Comparison of ENCODE assay signal across 10 cellular contexts in genomic region chr18:35495821-35496368, GRCh38. TPM values are rescaled to one million over a fixed set of nuclear protein-coding genes. Genes with fewer than 3 reads are reported as not detected.
DNase-seq lines count a peak whose midpoint lies in the region; FAIRE-seq and TF ChIP-seq lines count a peak whose summit lies in the region.
"Had no signal": no experiment of that assay in that cellular context is flagged by ENCODE, and none has a peak within 500 bp of the region (broad histone marks: within the 10 kb centered on the region; RNA-seq: fewer than 3 reads in every experiment).

No MANE protein-coding gene starts in this region.

- H3K79me2 ChIP-seq in keratinocyte (ENCODE audit: control insufficient read depth, insufficient read depth, low read length) = peaks cover 44% of the 10 kb centered on the region

- dilution Hi-C loops in keratinocyte (cut with MboI; ENCODE audit: extremely low pct_ligation_motif_present, low sequenced_read_pairs) = no loop called here

- H3K36me3 ChIP-seq in keratinocyte (ENCODE audit: control insufficient read depth in 2 of 2, extremely low read depth in 1 of 2, insufficient read depth in 2 of 2, low read length in 2 of 2) = no peaks in the 10 kb centered on the region
- H3K36me3 ChIP-seq: cardiac muscle cell had no signal

- H4K20me1 ChIP-seq in keratinocyte (ENCODE audit: control insufficient read depth, extremely low read depth, insufficient read depth, low read length) = no peaks in the 10 kb centered on the region

- peak; percentile 13 for FAIRE-seq in keratinocyte (lab: Jason Lieb, UNC)

- H3K9ac ChIP-seq in keratinocyte (ENCODE audit: control insufficient read depth, extremely low read depth, insufficient read depth, low read length) = no peak overlapping the region

- H3K4me1 Mint-ChIP-seq in activated naive CD4-positive, alpha-beta T cell treated with anti-CD3 and anti-CD28 coated beads, Interleukin-2, amount 50 U/mL, for 24 hours = peaks cover 63% of the 10 kb centered on the region
- H3K4me1 Mint-ChIP-seq in activated naive CD8-positive, alpha-beta T cell (ENCODE audit: low read depth) = peaks cover 54% of the 10 kb centered on the region
- H3K4me1 Mint-ChIP-seq in type B pancreatic cell (ENCODE audit: unreplicated experiment) = peaks cover 13% of the 10 kb centered on the region
- peaks cover 44% of the 10 kb centered on the region for H3K4me1 Mint-ChIP-seq in endothelial cell (ENCODE audit: unreplicated experiment)

- peak overlapping the region in 1 of 3 experiments; percentile 11 for H3K4me3 ChIP-seq in keratinocyte (ENCODE audit: control insufficient read depth in 2 of 3, extremely low read depth in 1 of 3, insufficient read depth in 2 of 3, low read depth in 1 of 3, low read length in 3 of 3)
- H3K4me3 ChIP-seq: cardiac muscle cell had no signal

- peak overlapping the region; percentile 98 for H3K4me2 ChIP-seq in keratinocyte (ENCODE audit: control insufficient read depth, extremely low read depth, insufficient read depth, low read depth, low read length)

- no peaks in the 10 kb centered on the region for H3K9me3 ChIP-seq in keratinocyte (ENCODE audit: control insufficient read depth, low read depth, low read length)

- H3K36me3 Mint-ChIP-seq in activated naive CD4-positive, alpha-beta T cell treated with anti-CD3 and anti-CD28 coated beads, Interleukin-2, amount 50 U/mL, for 24 hours = no peaks in the 10 kb centered on the region
- H3K36me3 Mint-ChIP-seq in activated naive CD8-positive, alpha-beta T cell = peaks cover 4% of the 10 kb centered on the region
- H3K36me3 Mint-ChIP-seq in type B pancreatic cell (no peaks in the 10 kb centered on the region), endothelial cell (ENCODE audit: low read depth, unreplicated experiment) (peaks cover 3% of the 10 kb centered on the region)

- peaks cover 34% of the 10 kb centered on the region for H3K4me1 ChIP-seq in keratinocyte (ENCODE audit: control insufficient read depth, extremely low read depth, insufficient read depth, low read length)

- H3K27ac ChIP-seq in keratinocyte (ENCODE audit: control insufficient read depth, insufficient read depth, low read length) = no peak overlapping the region

- H3K9me1 ChIP-seq in keratinocyte (ENCODE audit: control insufficient read depth, extremely low read depth, insufficient read depth, low read length) = no peaks in the 10 kb centered on the region

- H3K27me3 Mint-ChIP-seq in activated naive CD4-positive, alpha-beta T cell treated with anti-CD3 and anti-CD28 coated beads, Interleukin-2, amount 50 U/mL, for 24 hours = no peaks in the 10 kb centered on the region
- H3K27me3 Mint-ChIP-seq in activated naive CD8-positive, alpha-beta T cell = no peaks in the 10 kb centered on the region
- H3K27me3 Mint-ChIP-seq in type B pancreatic cell (peaks cover 3% of the 10 kb centered on the region), endothelial cell (ENCODE audit: unreplicated experiment) (peaks cover 14% of the 10 kb centered on the region)

- TF ChIP-seq CTCF in keratinocyte (optimal IDR thresholded peaks at IDR 0.05 in 1 of 3, IDR thresholded peaks at IDR 0.05 in 1 of 3, conservative IDR thresholded peaks at IDR 0.05 in 1 of 3; ENCODE audit: extremely low read depth in 1 of 3, insufficient read depth in 2 of 3, low read length in 3 of 3) (no peak), type B pancreatic cell (conservative IDR thresholded peaks at IDR 0.05) (no peak), endothelial cell (IDR thresholded peaks at IDR 0.05; ENCODE audit: unreplicated experiment) (no peak)

- H3K4me3 Mint-ChIP-seq in activated naive CD4-positive, alpha-beta T cell treated with anti-CD3 and anti-CD28 coated beads, Interleukin-2, amount 50 U/mL, for 24 hours = peak overlapping the region; percentile 100
- H3K4me3 Mint-ChIP-seq in activated naive CD8-positive, alpha-beta T cell = peak overlapping the region; percentile 94
- H3K4me3 Mint-ChIP-seq in type B pancreatic cell (peak overlapping the region; percentile 99), endothelial cell (ENCODE audit: unreplicated experiment) (no peak overlapping the region)

- peak overlapping the region; percentile 8 for H3K27ac Mint-ChIP-seq in activated naive CD4-positive, alpha-beta T cell treated with anti-CD3 and anti-CD28 coated beads, Interleukin-2, amount 50 U/mL, for 24 hours
- peak overlapping the region; percentile 98 for H3K27ac Mint-ChIP-seq in activated naive CD8-positive, alpha-beta T cell
- peak overlapping the region; percentile 98 for H3K27ac Mint-ChIP-seq in type B pancreatic cell
- no peak overlapping the region for H3K27ac Mint-ChIP-seq in endothelial cell (ENCODE audit: unreplicated experiment)

- no peaks in the 10 kb centered on the region for H3K9me3 Mint-ChIP-seq in activated naive CD4-positive, alpha-beta T cell treated with anti-CD3 and anti-CD28 coated beads, Interleukin-2, amount 50 U/mL, for 24 hours
- H3K9me3 Mint-ChIP-seq in activated naive CD8-positive, alpha-beta T cell (ENCODE audit: low read depth) = no peaks in the 10 kb centered on the region
- H3K9me3 Mint-ChIP-seq in type B pancreatic cell (peaks cover 7% of the 10 kb centered on the region), endothelial cell (ENCODE audit: unreplicated experiment) (no peaks in the 10 kb centered on the region)

- no peaks in the 10 kb centered on the region for H3K27me3 ChIP-seq in keratinocyte (ENCODE audit: control insufficient read depth, extremely low read depth, insufficient read depth, low read length)
- H3K27me3 ChIP-seq: cardiac muscle cell had no signal

- no peak for DNase-seq in activated naive CD4-positive, alpha-beta T cell (lab: John Stamatoyannopoulos, UW)
- DNase-seq in keratinocyte (ENCODE audit: low read depth, low spot score) (no peak), type B pancreatic cell (ENCODE audit: extremely low spot score, unreplicated experiment) (no peak), endothelial cell (ENCODE audit: low spot score) (no peak), NCI-H748 treated with DMSO at 0.1 percent for 48 hours (lab: John Stamatoyannopoulos, UW) (no peak)
- no peak for DNase-seq in stimulated activated CD4-positive, alpha-beta T cell treated with anti-CD3 and anti-CD28 coated beads, Interleukin-15, amount 100 ng/mL, for 24 hours
- DNase-seq: left ventricle myocardium superior had no signal

- no peak overlapping the region for H2AFZ ChIP-seq in keratinocyte (ENCODE audit: control insufficient read depth, low read length)

RNA-seq across cellular contexts. Expression of gene INO80C, which starts 1.9 kb away (rescaled TPM):
- polyA plus RNA-seq in keratinocyte = 41.6 to 54.7 TPM (median 43.7 TPM) in 3 replicates
- 24.0 TPM for polyA plus RNA-seq in keratinocyte (2011; ENCODE audit: low read depth)
- 30.4 and 32.9 TPM in 2 replicates for polyA plus RNA-seq in keratinocyte (2011; cell fraction: cytosol; rRNA removed)
- polyA plus RNA-seq in keratinocyte (2011; cell fraction: nucleus; rRNA removed) = 48.2 and 56.9 TPM in 2 replicates
- polyA plus RNA-seq in keratinocyte (2012; ENCODE audit: low replicate concordance) = 27.2 and 40.3 TPM in 2 replicates
- 19.7 to 32.4 TPM (median 20.8 TPM) in 3 replicates for polyA minus RNA-seq in keratinocyte
- 24.6 TPM for polyA minus RNA-seq in keratinocyte (2011; cell fraction: cytosol; rRNA and poly(A)+ RNA removed)
- 12.5 and 15.1 TPM in 2 replicates for polyA minus RNA-seq in keratinocyte (2011; cell fraction: nucleus; rRNA and poly(A)+ RNA removed)
- total RNA-seq in type B pancreatic cell (ENCODE audit: low replicate concordance) = 19.7 and 22.6 TPM in 2 replicates
- total RNA-seq in endothelial cell (ENCODE audit: unreplicated experiment) = 29.7 TPM
